Comparison of ENCODE assay signal across 19 cellular contexts in genomic region chr5:111495159-111495558, GRCh38. TPM values are rescaled to one million over a fixed set of nuclear protein-coding genes. Genes with fewer than 3 reads are reported as not detected.
DNase-seq lines count a peak whose midpoint lies in the region; ATAC-seq, FAIRE-seq and TF ChIP-seq lines count a peak whose summit lies in the region.
"Had no signal": no experiment of that assay in that cellular context is flagged by ENCODE, and none has a peak within 500 bp of the region (broad histone marks: within the 10 kb centered on the region; RNA-seq: fewer than 3 reads in every experiment).

No MANE protein-coding gene starts in this region.

- no peak overlapping the region for H2BK120ac ChIP-seq in mesendoderm (ENCODE audit: low read depth, low read length)

- H3K9me3 ChIP-seq in SK-N-SH, result no peaks in the 10 kb centered on the region
- H3K9me3 ChIP-seq: SJCRH30, upper lobe of left lung had no signal

- peak overlapping the region; percentile 39 for H3K18ac ChIP-seq in mesendoderm (ENCODE audit: low read length)

- POLR2A ChIA-PET in SK-N-SH (lab: Yijun Ruan, JAX), result interaction anchor here (1.4 kb wide), 1 partner anchor 17 kb away, joined by 5 read pairs; no protein-coding TSS in a partner anchor
- POLR2A ChIA-PET in activated CD8-positive, alpha-beta T cell treated with anti-CD3 and anti-CD28 coated beads, Interleukin-2, amount 10 ng/mL, durations not matched to agents 7 days and 5 days (lab: Charles Lee), result no interaction called here

- no peaks in the 10 kb centered on the region for H3K27me3 Mint-ChIP-seq in activated CD8-positive, alpha-beta T cell treated with anti-CD3 and anti-CD28 coated beads, Interleukin-2, amount 10 ng/mL, durations not matched to agents 7 days and 5 days (ENCODE audit: low read depth)
- H3K27me3 Mint-ChIP-seq: CD4-positive, CD25-positive, alpha-beta regulatory T cell; naive B cell; stimulated activated naive B cell treated with anti-CD40 and anti-IgM and Interleukin-4, amounts not matched to agents 10 μg/mL and 1 μg/mL and 100 μg/mL, for 72 hours had no signal

- no peak overlapping the region for H4K8ac ChIP-seq in mesendoderm (ENCODE audit: low read depth, low read length)

- no peak overlapping the region for H4K5ac ChIP-seq in mesendoderm (ENCODE audit: low read length)

- no peak for FAIRE-seq in GM19239 (lab: Jason Lieb, UNC)

- no peaks in the 10 kb centered on the region for H3K9me3 Mint-ChIP-seq in activated CD8-positive, alpha-beta T cell treated with anti-CD3 and anti-CD28 coated beads, Interleukin-2, amount 10 ng/mL, durations not matched to agents 7 days and 5 days (ENCODE audit: insufficient read depth)
- H3K9me3 Mint-ChIP-seq: CD4-positive, CD25-positive, alpha-beta regulatory T cell; naive B cell; stimulated activated naive B cell treated with anti-CD40 and anti-IgM and Interleukin-4, amounts not matched to agents 10 μg/mL and 1 μg/mL and 100 μg/mL, for 72 hours had no signal

- no peak overlapping the region for H2BK5ac ChIP-seq in mesendoderm (ENCODE audit: low read length)

- H3K23ac ChIP-seq in mesendoderm (ENCODE audit: low read length), result no peak overlapping the region

- H3K56ac ChIP-seq in mesendoderm (ENCODE audit: low read length), result no peak overlapping the region

- TF ChIP-seq RAD21 in SK-N-SH (IDR thresholded peaks at IDR 0.05; ENCODE audit: low read length), result no peak

- peak overlapping the region; percentile 36 for H3K27ac Mint-ChIP-seq in activated CD8-positive, alpha-beta T cell treated with anti-CD3 and anti-CD28 coated beads, Interleukin-2, amount 10 ng/mL, durations not matched to agents 7 days and 5 days
- H3K27ac Mint-ChIP-seq: stimulated activated naive B cell treated with anti-CD40 and anti-IgM and Interleukin-4, amounts not matched to agents 10 μg/mL and 1 μg/mL and 100 μg/mL, for 72 hours had no signal

- H3K4me1 ChIP-seq in SK-N-SH (ENCODE audit: control insufficient read depth in 1 of 2, insufficient read depth in 2 of 2, low read depth in 1 of 2, low read length in 1 of 2) (peaks cover 8 to 17% of the 10 kb centered on the region in 2 experiments; a peak in 3 of 4 replicates), mesendoderm (ENCODE audit: control insufficient read depth, low read depth, low read length) (no peaks in the 10 kb centered on the region)
- H3K4me1 ChIP-seq: SJCRH30, upper lobe of left lung had no signal

- no peak overlapping the region for H2AK5ac ChIP-seq in mesendoderm (ENCODE audit: low read length)

- TF ChIP-seq CTCF in SK-N-SH (IDR thresholded peaks at IDR 0.05), result no peak

- WGBS in SK-N-SH (ENCODE audit: low lambda C conversion rate), result 79% methylated on average over 1 of the region's 1 CpG
- WGBS in mesendoderm (ENCODE audit: extremely low coverage, insufficient coverage, low lambda C conversion rate), result no CpG with 5 or more reads among the region's 1 CpG

- no peaks in the 10 kb centered on the region for H3K79me1 ChIP-seq in mesendoderm (ENCODE audit: low read length)

- no peaks in the 10 kb centered on the region for H3K9me2 ChIP-seq in SK-N-SH

- no peaks in the 10 kb centered on the region for H3K79me2 ChIP-seq in SK-N-SH (ENCODE audit: insufficient read depth)
- no peaks in the 10 kb centered on the region for H3K79me2 ChIP-seq in mesendoderm (ENCODE audit: control insufficient read depth, insufficient read depth, low read length)

- peaks cover 31% of the 10 kb centered on the region for H3K4me1 Mint-ChIP-seq in activated CD8-positive, alpha-beta T cell treated with anti-CD3 and anti-CD28 coated beads, Interleukin-2, amount 10 ng/mL, durations not matched to agents 7 days and 5 days (ENCODE audit: low read depth)

- TF ChIP-seq EP300 in SK-N-SH (IDR thresholded peaks at IDR 0.05; ENCODE audit: borderline replicate concordance in 1 of 2, low read depth in 1 of 2, low read length in 1 of 2), result peak in 1 of 2 experiments; percentile 32; a peak in 1 of 4 replicates

- H3K27me3 ChIP-seq in SK-N-SH (ENCODE audit: insufficient read depth) (no peaks in the 10 kb centered on the region), mesendoderm (ENCODE audit: insufficient read depth, low read length, poor library complexity) (no peaks in the 10 kb centered on the region)
- H3K27me3 ChIP-seq: SJCRH30, upper lobe of left lung had no signal

- CTCF ChIA-PET in SK-N-SH (lab: Yijun Ruan, JAX), result interaction anchor here (0.9 to 2.0 kb wide), 5 partner anchors 10 to 666 kb away, joined by 3 to 6 read pairs (median 4); no protein-coding TSS in a partner anchor
- CTCF ChIA-PET in activated CD8-positive, alpha-beta T cell treated with anti-CD3 and anti-CD28 coated beads, Interleukin-2, amount 10 ng/mL, durations not matched to agents 7 days and 5 days (lab: Charles Lee), result interaction anchor here (0.6 to 1.5 kb wide), 2 partner anchors 12 to 357 kb away, joined by 3 to 4 read pairs; no protein-coding TSS in a partner anchor

- peaks cover 62% of the 10 kb centered on the region for H3K36me3 Mint-ChIP-seq in activated CD8-positive, alpha-beta T cell treated with anti-CD3 and anti-CD28 coated beads, Interleukin-2, amount 10 ng/mL, durations not matched to agents 7 days and 5 days (ENCODE audit: low read depth)

- H2AFZ ChIP-seq in SK-N-SH (ENCODE audit: low read depth), result no peak overlapping the region

- peak overlapping the region; percentile 20 to 89; a peak in 3 of 4 replicates for H3K27ac ChIP-seq in SK-N-SH (ENCODE audit: low read depth in 2 of 2, low read length in 1 of 2)
- H3K27ac ChIP-seq in mesendoderm (ENCODE audit: low read depth, low read length), result no peak overlapping the region
- H3K27ac ChIP-seq: KMS-11, SJCRH30, upper lobe of left lung had no signal

- H3K4me3 Mint-ChIP-seq in activated CD8-positive, alpha-beta T cell treated with anti-CD3 and anti-CD28 coated beads, Interleukin-2, amount 10 ng/mL, durations not matched to agents 7 days and 5 days, result no peak overlapping the region
- H3K4me3 Mint-ChIP-seq: CD4-positive, CD25-positive, alpha-beta regulatory T cell; naive B cell; stimulated activated naive B cell treated with anti-CD40 and anti-IgM and Interleukin-4, amounts not matched to agents 10 μg/mL and 1 μg/mL and 100 μg/mL, for 72 hours had no signal

- H3K4ac ChIP-seq in mesendoderm (ENCODE audit: low read depth, low read length), result no peak overlapping the region

- peaks cover 18 to 42% of the 10 kb centered on the region in 2 experiments for H3K36me3 ChIP-seq in SK-N-SH (replicated peaks in 1 of 2; ENCODE audit: control insufficient read depth in 1 of 2, insufficient read depth in 2 of 2, low read length in 1 of 2)
- H3K36me3 ChIP-seq in mesendoderm (ENCODE audit: control insufficient read depth, insufficient read depth, low read length), result no peaks in the 10 kb centered on the region

- H2BK15ac ChIP-seq in mesendoderm (replicated peaks; ENCODE audit: low read depth), result peak overlapping the region; percentile 57

- no peaks in the 10 kb centered on the region for H4K20me1 ChIP-seq in SK-N-SH (ENCODE audit: insufficient read depth)

- no peaks in the 10 kb centered on the region for H3F3A ChIP-seq in SK-N-SH (replicated peaks; ENCODE audit: insufficient read depth)

- H3K9ac ChIP-seq in SK-N-SH (no peak overlapping the region), mesendoderm (ENCODE audit: low read length) (no peak overlapping the region)
- H3K9ac ChIP-seq: KMS-11 had no signal

- H3K4me2 ChIP-seq in SK-N-SH, result no peak overlapping the region
- no peak overlapping the region for H3K4me2 ChIP-seq in mesendoderm (ENCODE audit: low read length)
- H3K4me2 ChIP-seq: KMS-11 had no signal

- ATAC-seq in SK-N-SH treated with all-trans-retinoic acid at 6 μM for 48 hours (no peak), GM18867 (IDR thresholded peaks at IDR 0.05; ENCODE audit: unreplicated experiment) (peak; percentile 19), GM21381 (IDR thresholded peaks at IDR 0.05; ENCODE audit: unreplicated experiment) (no peak), GM19324 (IDR thresholded peaks at IDR 0.05; ENCODE audit: low FRiP score, unreplicated experiment) (no peak)
- no peak for ATAC-seq in activated CD8-positive, alpha-beta T cell treated with anti-CD3 and anti-CD28 coated beads, Interleukin-2, amount 10 ng/mL, durations not matched to agents 7 days and 5 days
- ATAC-seq: left lobe of liver; stimulated activated naive B cell treated with anti-CD40 and anti-IgM and Interleukin-4, amounts not matched to agents 10 μg/mL and 1 μg/mL and 100 μg/mL, for 72 hours had no signal

- DNase-seq in SK-N-SH (peak; percentile 38), mesendoderm (no peak), GM19239 (ENCODE audit: insufficient read length, low spot score) (no peak)
- no peak for DNase-seq in activated CD8-positive, alpha-beta T cell treated with anti-CD3 and anti-CD28 coated beads, Interleukin-2, amount 10 ng/mL, durations not matched to agents 7 days and 5 days
- DNase-seq: amniotic stem cell; foreskin fibroblast; naive B cell; NCI-H1092 treated with DMSO at 0.1 percent for 48 hours; stimulated activated naive B cell treated with anti-CD40 and anti-IgM and Interleukin-4, amounts not matched to agents 10 μg/mL and 1 μg/mL and 100 μg/mL, for 72 hours; T1000; upper lobe of left lung had no signal

- no peak overlapping the region for H3K4me3 ChIP-seq in SK-N-SH (ENCODE audit: low read depth in 2 of 2, low read length in 1 of 2)
- no peak overlapping the region for H3K4me3 ChIP-seq in mesendoderm (ENCODE audit: low read length)
- H3K4me3 ChIP-seq: SJCRH30, upper lobe of left lung had no signal

TF ChIP-seq in SK-N-SH, 30 proteins besides CTCF, POLR2A, EP300 and RAD21 (continues in another document):
- TF ChIP-seq NFIC (IDR thresholded peaks at IDR 0.05; ENCODE audit: borderline replicate concordance) (peak; percentile 60), RCOR1 (IDR thresholded peaks at IDR 0.05; ENCODE audit: low read length) (peak; percentile 30; the same call in 1 of the 2 replicates), GATA2 (CRISPR knock-in tag; IDR thresholded peaks at IDR 0.05) (peak; percentile 56)

RNA-seq across cellular contexts. Expression of gene STARD4, which starts 17.2 kb away (rescaled TPM):
- 10.0 and 11.0 TPM in 2 replicates for polyA plus RNA-seq in SK-N-SH (2012; rRNA removed)
- polyA plus RNA-seq in SK-N-SH (2012; cell fraction: cytosol; rRNA removed), result 13.2 and 16.1 TPM in 2 replicates
- 8.9 and 18.8 TPM in 2 replicates for polyA plus RNA-seq in SK-N-SH (2012; cell fraction: nucleus; rRNA removed)
- total RNA-seq in activated CD8-positive, alpha-beta T cell treated with anti-CD3 and anti-CD28 coated beads, Interleukin-2, amount 10 ng/mL, durations not matched to agents 7 days and 5 days, result 10 to 100 TPM; 52.3 to 55.9 TPM
- polyA plus RNA-seq in mesendoderm (2013, experiment 1 of 2), result 42.6 TPM
- polyA plus RNA-seq in mesendoderm (2013, experiment 2 of 2), result 43.4 TPM
